Comparison of ENCODE assay signal across 21 cellular contexts in genomic region chr15:57419335-57419734, GRCh38.
"Had no signal": no experiment of that assay in that cellular context is flagged by ENCODE, and none has a peak within 500 bp of the region (broad histone marks: within the 10 kb centered on the region; RNA-seq: fewer than 3 reads in every experiment).

No MANE protein-coding gene starts in this region.

- H3K27ac ChIP-seq: RWPE1 had no signal

- H3K4me3 ChIP-seq: MG63 had no signal

- H3K36me3 Mint-ChIP-seq: T-cell had no signal

- H3K36me3 ChIP-seq: MG63 had no signal

- ATAC-seq: Panc1, T-cell had no signal

- DNase-seq: Karpas-422, KG1, MG63, NCI-H1092, NCI-H1105 treated with DMSO at 0.1 percent for 48 hours, NCI-H1417 treated with DMSO at 0.1 percent for 48 hours, NCI-H146, NCI-H1694 treated with DMSO at 0.1 percent for 48 hours, NCI-H1930, NCI-H2081, NCI-H2171 treated with DMSO at 0.1 percent for 48 hours, NCI-H2227 treated with DMSO at 0.1 percent for 48 hours, NCI-H524, NCI-H69, NCI-H774, SHP77, SK-N-SH, SW 1271, T-cell had no signal

- H3K27ac Mint-ChIP-seq: T-cell had no signal

- H3K9me3 ChIP-seq: MG63, SK-N-SH had no signal

- H3K4me1 Mint-ChIP-seq: T-cell had no signal

- H3K4me3 Mint-ChIP-seq: T-cell had no signal

- H3K27me3 ChIP-seq: MG63 had no signal

- H3K9me3 Mint-ChIP-seq: T-cell had no signal
